1 cellular context compared by ENCODE assay signal in the genomic region with DNA sequence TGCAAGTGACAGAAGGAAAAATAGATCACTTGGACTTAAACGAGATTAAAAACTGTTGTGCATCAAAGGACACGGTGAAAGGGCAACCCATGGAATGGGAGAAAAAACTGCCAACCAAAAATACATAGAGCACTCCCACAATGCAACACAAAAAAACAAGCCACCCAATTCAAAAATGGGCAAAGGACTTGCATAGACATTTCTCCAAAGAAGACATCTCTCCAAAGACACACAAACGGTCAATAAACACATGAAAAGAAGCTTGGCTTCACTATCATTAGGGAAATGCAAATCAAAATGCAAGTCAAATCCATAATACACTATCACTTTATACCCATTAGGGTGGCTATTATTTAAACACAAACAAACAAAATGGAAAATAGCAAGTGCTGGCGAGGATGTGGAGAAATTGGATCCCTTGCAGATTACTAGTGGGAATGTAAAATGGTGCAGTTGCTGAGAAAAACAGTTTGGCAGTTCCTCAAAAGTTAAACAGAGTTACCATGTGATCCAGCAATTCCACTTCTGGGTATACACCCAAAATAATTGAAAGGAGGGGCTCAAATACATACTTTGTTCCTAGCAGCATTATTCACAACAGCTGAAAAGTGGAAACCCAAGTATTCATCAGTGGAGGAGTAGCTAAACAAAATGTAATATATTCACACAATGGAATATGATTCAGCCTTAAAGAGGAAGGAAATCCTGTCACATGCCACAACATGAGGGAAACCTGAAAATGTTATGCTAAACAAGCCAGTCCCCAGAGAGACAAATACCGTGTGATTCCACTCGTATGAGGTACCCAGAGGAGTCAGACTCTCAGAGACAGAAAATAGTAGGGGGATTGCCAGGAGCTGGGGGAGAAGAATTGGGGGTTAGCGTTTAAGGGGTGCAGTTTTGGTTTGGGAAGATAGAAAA.
TF ChIP-seq lines count a peak whose summit lies in the region.

No MANE protein-coding gene starts in this region.

TF ChIP-seq in IMR-90, 13 proteins besides CTCF, POLR2A, EP300 and RAD21 (continued from another document):
- TF ChIP-seq FOS (IDR thresholded peaks at IDR 0.05; ENCODE audit: low read depth, low read length) (no peak), RFX5 (IDR thresholded peaks at IDR 0.05; ENCODE audit: low read depth, low read length) (no peak), BHLHE40 (IDR thresholded peaks at IDR 0.05; ENCODE audit: low read depth, low read length) (no peak), SMC3 (IDR thresholded peaks at IDR 0.05; ENCODE audit: low read depth, low read length) (no peak)
- TF ChIP-seq, protein P1, sequence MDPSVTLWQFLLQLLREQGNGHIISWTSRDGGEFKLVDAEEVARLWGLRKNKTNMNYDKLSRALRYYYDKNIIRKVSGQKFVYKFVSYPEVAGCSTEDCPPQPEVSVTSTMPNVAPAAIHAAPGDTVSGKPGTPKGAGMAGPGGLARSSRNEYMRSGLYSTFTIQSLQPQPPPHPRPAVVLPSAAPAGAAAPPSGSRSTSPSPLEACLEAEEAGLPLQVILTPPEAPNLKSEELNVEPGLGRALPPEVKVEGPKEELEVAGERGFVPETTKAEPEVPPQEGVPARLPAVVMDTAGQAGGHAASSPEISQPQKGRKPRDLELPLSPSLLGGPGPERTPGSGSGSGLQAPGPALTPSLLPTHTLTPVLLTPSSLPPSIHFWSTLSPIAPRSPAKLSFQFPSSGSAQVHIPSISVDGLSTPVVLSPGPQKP (IDR thresholded peaks at IDR 0.05; ENCODE audit: borderline replicate concordance, low read depth, low read length) = no peak
